ENCODE assay signal across 3 cellular contexts in genomic region chr18:38047820-38048219, GRCh38.
TF ChIP-seq lines count a peak whose summit lies in the region.

No MANE protein-coding gene starts in this region.

TF ChIP-seq in SK-N-SH, 30 proteins besides CTCF, POLR2A, EP300 and RAD21:
- TF ChIP-seq SMC3 (IDR thresholded peaks at IDR 0.05; ENCODE audit: low read depth, low read length) (peak; percentile 24; the same call in 1 of the 2 replicates), TEAD4 (IDR thresholded peaks at IDR 0.05; ENCODE audit: borderline replicate concordance, insufficient read depth) (no peak)

TF ChIP-seq in SK-N-SH treated with all-trans-retinoic acid at 6 μM for 48 hours, 23 proteins besides CTCF, POLR2A, EP300 and RAD21:
- no peak for TF ChIP-seq ZNF70 (CRISPR knock-in tag; IDR thresholded peaks at IDR 0.05)
- TF ChIP-seq ISL1 (CRISPR knock-in tag; IDR thresholded peaks at IDR 0.05), result no peak
- TF ChIP-seq CSDC2 (CRISPR knock-in tag; IDR thresholded peaks at IDR 0.05), result no peak
- no peak for TF ChIP-seq ARNTL (CRISPR knock-in tag; IDR thresholded peaks at IDR 0.05; ENCODE audit: borderline replicate concordance, low read depth)
- no peak for TF ChIP-seq POU6F1 (CRISPR knock-in tag; IDR thresholded peaks at IDR 0.05; ENCODE audit: borderline replicate concordance, low read depth)
- TF ChIP-seq, protein P1, sequence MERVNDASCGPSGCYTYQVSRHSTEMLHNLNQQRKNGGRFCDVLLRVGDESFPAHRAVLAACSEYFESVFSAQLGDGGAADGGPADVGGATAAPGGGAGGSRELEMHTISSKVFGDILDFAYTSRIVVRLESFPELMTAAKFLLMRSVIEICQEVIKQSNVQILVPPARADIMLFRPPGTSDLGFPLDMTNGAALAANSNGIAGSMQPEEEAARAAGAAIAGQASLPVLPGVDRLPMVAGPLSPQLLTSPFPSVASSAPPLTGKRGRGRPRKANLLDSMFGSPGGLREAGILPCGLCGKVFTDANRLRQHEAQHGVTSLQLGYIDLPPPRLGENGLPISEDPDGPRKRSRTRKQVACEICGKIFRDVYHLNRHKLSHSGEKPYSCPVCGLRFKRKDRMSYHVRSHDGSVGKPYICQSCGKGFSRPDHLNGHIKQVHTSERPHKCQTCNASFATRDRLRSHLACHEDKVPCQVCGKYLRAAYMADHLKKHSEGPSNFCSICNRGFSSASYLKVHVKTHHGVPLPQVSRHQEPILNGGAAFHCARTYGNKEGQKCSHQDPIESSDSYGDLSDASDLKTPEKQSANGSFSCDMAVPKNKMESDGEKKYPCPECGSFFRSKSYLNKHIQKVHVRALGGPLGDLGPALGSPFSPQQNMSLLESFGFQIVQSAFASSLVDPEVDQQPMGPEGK (CRISPR knock-in tag; IDR thresholded peaks at IDR 0.05; ENCODE audit: borderline replicate concordance), result no peak
- no peak for TF ChIP-seq TCF4 (CRISPR knock-in tag; IDR thresholded peaks at IDR 0.05; ENCODE audit: borderline replicate concordance)
- no peak for TF ChIP-seq TOX (CRISPR knock-in tag; IDR thresholded peaks at IDR 0.05; ENCODE audit: borderline replicate concordance)
- TF ChIP-seq ZFP30 (CRISPR knock-in tag; IDR thresholded peaks at IDR 0.05), result no peak
- no peak for TF ChIP-seq OSR1 (CRISPR knock-in tag; IDR thresholded peaks at IDR 0.05)

TF ChIP-seq in H1, 55 proteins besides CTCF, POLR2A, EP300 and RAD21:
- TF ChIP-seq POLR2AphosphoS5 (IDR thresholded peaks at IDR 0.05; ENCODE audit: low read depth, low read length) (no peak), TAF1 (IDR thresholded peaks at IDR 0.05; ENCODE audit: low read depth, low read length) (no peak), RXRA (IDR thresholded peaks at IDR 0.05; ENCODE audit: insufficient read depth, low read depth, low read length) (no peak), BCL11A (IDR thresholded peaks at IDR 0.05; ENCODE audit: low read depth in 2 of 2, low read length in 2 of 2) (no peak), TBP (IDR thresholded peaks at IDR 0.05; ENCODE audit: low read depth, low read length) (no peak), YY1 (IDR thresholded peaks at IDR 0.05; ENCODE audit: low read depth, low read length) (no peak), CHD2 (IDR thresholded peaks at IDR 0.05; ENCODE audit: low read length) (no peak), SAP30 (IDR thresholded peaks at IDR 0.05; ENCODE audit: insufficient read depth, insufficient replicate concordance, low read length) (no peak), CBX8 (IDR thresholded peaks at IDR 0.05; ENCODE audit: borderline replicate concordance, low read depth, low read length) (no peak), CBX5 (IDR thresholded peaks at IDR 0.05; ENCODE audit: low read depth, low read length) (no peak), POU5F1 (IDR thresholded peaks at IDR 0.05; ENCODE audit: low read depth, low read length) (no peak), SP4 (IDR thresholded peaks at IDR 0.05; ENCODE audit: low read length) (no peak), MAFK (IDR thresholded peaks at IDR 0.05; ENCODE audit: low read depth, low read length) (no peak), RBBP5 (IDR thresholded peaks at IDR 0.05; ENCODE audit: borderline replicate concordance, low read depth, low read length) (no peak), GTF2F1 (IDR thresholded peaks at IDR 0.05; ENCODE audit: borderline replicate concordance, low read depth, low read length) (no peak), CREB1 (IDR thresholded peaks at IDR 0.05) (no peak), EZH2 (IDR thresholded peaks at IDR 0.05; ENCODE audit: low read depth, low read length, severe bottlenecking) (no peak), USF2 (IDR thresholded peaks at IDR 0.05; ENCODE audit: low read length) (no peak), SP1 (IDR thresholded peaks at IDR 0.05; ENCODE audit: low read depth, low read length) (no peak)
- TF ChIP-seq, protein P2, sequence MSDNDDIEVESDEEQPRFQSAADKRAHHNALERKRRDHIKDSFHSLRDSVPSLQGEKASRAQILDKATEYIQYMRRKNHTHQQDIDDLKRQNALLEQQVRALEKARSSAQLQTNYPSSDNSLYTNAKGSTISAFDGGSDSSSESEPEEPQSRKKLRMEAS (IDR thresholded peaks at IDR 0.05), result no peak
